ENCODE assay signal across 37 cellular contexts in the genomic region with DNA sequence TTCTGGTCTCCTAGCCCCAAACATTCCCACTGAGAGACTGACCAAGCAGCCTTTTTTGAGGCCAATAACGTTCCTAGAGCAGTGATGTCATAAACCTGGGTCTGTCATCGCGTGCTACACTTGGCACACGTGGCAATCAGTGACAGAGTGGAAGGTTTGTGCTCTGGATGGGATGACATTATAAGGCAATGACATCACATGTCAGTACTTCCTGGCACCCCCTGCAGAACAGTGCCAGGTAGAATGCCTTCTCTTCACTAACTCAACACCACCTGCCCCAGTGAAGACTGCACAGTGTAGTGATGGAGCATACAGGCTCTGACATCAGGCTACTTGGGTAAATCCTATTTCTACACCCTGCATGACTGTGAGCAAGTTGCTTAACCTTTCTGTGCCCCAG. TPM values are rescaled to one million over a fixed set of nuclear protein-coding genes. Genes with fewer than 3 reads are reported as not detected.
"Had no signal": no experiment of that assay in that cellular context is flagged by ENCODE, and none has a peak within 500 bp of the region (broad histone marks: within the 10 kb centered on the region; RNA-seq: fewer than 3 reads in every experiment).

No MANE protein-coding gene starts in this region.

- DNase-seq: naive thymus-derived CD4-positive, alpha-beta T cell; natural killer cell; nucleus accumbens; ovary; posterior cingulate gyrus; psoas muscle; right cardiac atrium; spleen; stimulated activated CD4-positive, alpha-beta T cell treated with anti-CD3 and anti-CD28 coated beads, Interleukin-12 subunit alpha, Interleukin-12 subunit beta, amount 100 ng/mL, for 4 hours; stimulated activated CD4-positive, alpha-beta T cell treated with anti-CD3 and anti-CD28 coated beads, Interleukin-1b, Interleukin-23, amount 100 ng/mL, for 48 hours; stimulated activated CD4-positive, alpha-beta T cell treated with anti-CD3 and anti-CD28 coated beads, Interleukin-4, amount 100 ng/mL, for 1 hour; stimulated activated CD4-positive, alpha-beta T cell treated with anti-CD3 and anti-CD28 coated beads, Interleukin-4, amount 100 ng/mL, for 4 hours; stimulated activated CD8-positive, alpha-beta memory T cell treated with anti-CD3 and anti-CD28 coated beads, Interleukin-4, amount 100 ng/mL, for 48 hours; stimulated activated naive CD4-positive, alpha-beta T cell; stimulated activated naive CD8-positive, alpha-beta T cell treated with anti-CD3 and anti-CD28 coated beads, Interleukin-15, amount 100 ng/mL, for 72 hours; stimulated activated naive CD8-positive, alpha-beta T cell treated with anti-CD3 and anti-CD28 coated beads, Interleukin-15, Interleukin-2, amounts not matched to agents 100 U/mL and 50 U/mL, for 24 hours; substantia nigra; testis; tibial artery; transverse colon; upper lobe of right lung; uterus had no signal

- H3K9me3 ChIP-seq: neutrophil, ovary, suprapubic skin, tibial artery, transverse colon, upper lobe of right lung, uterus had no signal

- H3K27ac ChIP-seq: neural progenitor cell, neutrophil, ovary, parathyroid adenoma, psoas muscle, skin epidermis, spleen, suprapubic skin, testis, tibial artery, transverse colon, upper lobe of right lung, uterus had no signal

- H3K79me2 ChIP-seq: parathyroid adenoma had no signal

- H3K36me3 ChIP-seq: neural progenitor cell, neutrophil, ovary, spleen, suprapubic skin, tibial artery, transverse colon, upper lobe of right lung, uterus had no signal

- H3K4me1 ChIP-seq: neural progenitor cell, parathyroid adenoma, psoas muscle, suprapubic skin, tibial artery, transverse colon, upper lobe of right lung, uterus had no signal

- H3K9ac ChIP-seq: neural progenitor cell, parathyroid adenoma had no signal

- ATAC-seq: naive thymus-derived CD4-positive, alpha-beta T cell; natural killer cell; psoas muscle; right cardiac atrium; sciatic nerve; stimulated activated memory B cell treated with anti-CD40 and anti-IgM and Interleukin-4, amounts not matched to agents 10 μg/mL and 1 μg/mL and 100 μg/mL, for 72 hours; stimulated activated naive CD8-positive, alpha-beta T cell treated with anti-CD3 and anti-CD28 coated beads, Interleukin-15, amount 100 ng/mL, for 72 hours; stimulated activated naive CD8-positive, alpha-beta T cell treated with anti-CD3 and anti-CD28 coated beads, Interleukin-15, Interleukin-2, amounts not matched to agents 100 U/mL and 50 U/mL, for 24 hours; upper lobe of right lung had no signal

- H2AFZ ChIP-seq: neural progenitor cell, parathyroid adenoma had no signal

- H3K9me3 Mint-ChIP-seq: natural killer cell; stimulated activated naive CD8-positive, alpha-beta T cell treated with anti-CD3 and anti-CD28 coated beads, Interleukin-15, amount 100 ng/mL, for 72 hours; type B pancreatic cell had no signal

- H3K4me3 Mint-ChIP-seq: naive thymus-derived CD4-positive, alpha-beta T cell; natural killer cell; nephron; neural progenitor cell; stimulated activated memory B cell treated with anti-CD40 and anti-IgM and Interleukin-4, amounts not matched to agents 10 μg/mL and 1 μg/mL and 100 μg/mL, for 72 hours; stimulated activated naive CD8-positive, alpha-beta T cell treated with anti-CD3 and anti-CD28 coated beads, Interleukin-15, amount 100 ng/mL, for 72 hours; type B pancreatic cell had no signal

- H3K4me3 ChIP-seq: neural progenitor cell, ovary, psoas muscle, skin epidermis, smooth muscle cell, spleen, suprapubic skin, testis, tibial artery, transverse colon, upper lobe of right lung, uterus had no signal

- H3K4me2 ChIP-seq: neural progenitor cell, smooth muscle cell had no signal

- H3K36me3 Mint-ChIP-seq: naive thymus-derived CD4-positive, alpha-beta T cell; natural killer cell; neural progenitor cell; stimulated activated memory B cell treated with anti-CD40 and anti-IgM and Interleukin-4, amounts not matched to agents 10 μg/mL and 1 μg/mL and 100 μg/mL, for 72 hours; type B pancreatic cell had no signal

- H3K27ac Mint-ChIP-seq: naive thymus-derived CD4-positive, alpha-beta T cell; natural killer cell; nephron; neural progenitor cell; progenitor cell of endocrine pancreas; stimulated activated memory B cell treated with anti-CD40 and anti-IgM and Interleukin-4, amounts not matched to agents 10 μg/mL and 1 μg/mL and 100 μg/mL, for 72 hours; stimulated activated naive CD8-positive, alpha-beta T cell treated with anti-CD3 and anti-CD28 coated beads, Interleukin-15, amount 100 ng/mL, for 72 hours; type B pancreatic cell had no signal

- H3K27me3 ChIP-seq: ovary, suprapubic skin, testis, upper lobe of right lung, uterus had no signal

RNA-seq across cellular contexts. Expression of gene ZNF648, which starts 5.4 kb away (rescaled TPM):
- total RNA-seq: naive thymus-derived CD4-positive, alpha-beta T cell; natural killer cell; omental fat pad; renal cortical epithelial cell; right cardiac atrium; smooth muscle cell; upper lobe of right lung had no signal
- polyA plus RNA-seq: neural cell, right cardiac atrium, smooth muscle cell, spleen, urinary bladder had no signal
